1 cellular context compared by ENCODE assay signal in the genomic region with DNA sequence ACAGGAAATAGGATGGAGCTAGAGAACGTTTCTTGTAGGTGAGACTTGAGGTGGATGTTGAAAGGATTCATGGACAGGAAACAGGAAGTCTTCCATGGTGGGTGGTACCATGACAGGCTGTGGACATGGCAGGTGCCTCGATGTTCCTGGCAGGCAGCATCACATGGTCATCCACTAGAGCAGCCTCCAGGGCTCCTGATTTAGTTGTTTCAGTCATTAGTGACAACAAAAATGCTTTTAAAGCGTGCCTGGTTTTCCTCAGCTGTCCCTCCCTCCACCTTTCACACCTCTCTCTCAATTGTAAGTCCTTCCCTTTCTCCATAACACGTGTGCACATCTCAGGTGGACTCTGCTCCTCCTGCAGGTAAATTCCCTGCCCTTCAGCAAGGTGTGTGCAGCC.
TF ChIP-seq lines count a peak whose summit lies in the region.

No MANE protein-coding gene starts in this region.

TF ChIP-seq in K562, 482 proteins besides CTCF, POLR2A, EP300 and RAD21:
- TF ChIP-seq SMAD4 (CRISPR knock-in tag; conservative IDR thresholded peaks at IDR 0.05) (no peak), ZNF75A (CRISPR knock-in tag; IDR thresholded peaks at IDR 0.05) (no peak), SAFB2 (IDR thresholded peaks at IDR 0.05; ENCODE audit: borderline replicate concordance, low read depth, low read length, severe bottlenecking) (no peak), KDM4B (IDR thresholded peaks at IDR 0.05; ENCODE audit: borderline replicate concordance in 2 of 2, low read depth in 1 of 2) (no peak), ZNF444 (CRISPR knock-in tag; IDR thresholded peaks at IDR 0.05) (no peak), SPI1 (IDR thresholded peaks at IDR 0.05; ENCODE audit: borderline replicate concordance, low read depth, low read length) (0 out of 2 replicates have a peak, but pooled peaks have one; percentile 19)
- TF ChIP-seq, protein P1, sequence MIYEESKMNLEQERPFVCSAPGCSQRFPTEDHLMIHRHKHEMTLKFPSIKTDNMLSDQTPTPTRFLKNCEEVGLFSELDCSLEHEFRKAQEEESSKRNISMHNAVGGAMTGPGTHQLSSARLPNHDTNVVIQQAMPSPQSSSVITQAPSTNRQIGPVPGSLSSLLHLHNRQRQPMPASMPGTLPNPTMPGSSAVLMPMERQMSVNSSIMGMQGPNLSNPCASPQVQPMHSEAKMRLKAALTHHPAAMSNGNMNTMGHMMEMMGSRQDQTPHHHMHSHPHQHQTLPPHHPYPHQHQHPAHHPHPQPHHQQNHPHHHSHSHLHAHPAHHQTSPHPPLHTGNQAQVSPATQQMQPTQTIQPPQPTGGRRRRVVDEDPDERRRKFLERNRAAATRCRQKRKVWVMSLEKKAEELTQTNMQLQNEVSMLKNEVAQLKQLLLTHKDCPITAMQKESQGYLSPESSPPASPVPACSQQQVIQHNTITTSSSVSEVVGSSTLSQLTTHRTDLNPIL (CRISPR knock-in tag; IDR thresholded peaks at IDR 0.05), result no peak
- TF ChIP-seq, protein P2, sequence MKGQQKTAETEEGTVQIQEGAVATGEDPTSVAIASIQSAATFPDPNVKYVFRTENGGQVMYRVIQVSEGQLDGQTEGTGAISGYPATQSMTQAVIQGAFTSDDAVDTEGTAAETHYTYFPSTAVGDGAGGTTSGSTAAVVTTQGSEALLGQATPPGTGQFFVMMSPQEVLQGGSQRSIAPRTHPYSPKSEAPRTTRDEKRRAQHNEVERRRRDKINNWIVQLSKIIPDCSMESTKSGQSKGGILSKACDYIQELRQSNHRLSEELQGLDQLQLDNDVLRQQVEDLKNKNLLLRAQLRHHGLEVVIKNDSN (CRISPR knock-in tag; IDR thresholded peaks at IDR 0.05), result no peak
